ENCODE assay signal across 26 cellular contexts in genomic region chr9:123420560-123421210, GRCh38.
A peak's percentile ranks its signal among the peaks of the same experiment; 100 is the strongest.
DNase-seq lines count a peak whose midpoint lies in the region; ATAC-seq and TF ChIP-seq lines count a peak whose summit lies in the region.
"Had no signal": no experiment of that assay in that cellular context is flagged by ENCODE, and none has a peak within 500 bp of the region (broad histone marks: within the 10 kb centered on the region; RNA-seq: fewer than 3 reads in every experiment).

No MANE protein-coding gene starts in this region.

- H3K27ac Mint-ChIP-seq in endodermal cell: no peak overlapping the region
- no peak overlapping the region for H3K27ac Mint-ChIP-seq in CD4-positive, alpha-beta T cell
- H3K27ac Mint-ChIP-seq: activated CD8-positive, alpha-beta T cell treated with anti-CD3 and anti-CD28 coated beads for 36 hours; activated T-helper 2 cell treated with anti-CD3 and anti-CD28 coated beads, Interferon-gamma antibody, Interleukin-2, Interleukin-4, amounts not matched to agents 10 μg/mL and 5 μg/mL and 100 μg/mL, durations not matched to agents 14 hours and 24 hours and 36 hours; effector memory CD8-positive, alpha-beta T cell; progenitor cell of endocrine pancreas had no signal

- H3K4me3 Mint-ChIP-seq in endodermal cell: no peak overlapping the region
- H3K4me3 Mint-ChIP-seq in CD4-positive, alpha-beta T cell: no peak overlapping the region
- H3K4me3 Mint-ChIP-seq: activated CD8-positive, alpha-beta T cell treated with anti-CD3 and anti-CD28 coated beads for 36 hours; effector memory CD8-positive, alpha-beta T cell had no signal

- peak overlapping the region; percentile 66 for H3K27ac ChIP-seq in endodermal cell (ENCODE audit: low read depth, low read length)
- H3K27ac ChIP-seq in CD4-positive, alpha-beta T cell (ENCODE audit: low read depth, low read length): no peak overlapping the region
- H3K27ac ChIP-seq: ascending aorta, C4-2B, left ventricle myocardium inferior, right lobe of liver, transverse colon had no signal

- TF ChIP-seq CTCF in endodermal cell (conservative IDR thresholded peaks at IDR 0.05) (no peak), GM13977 (IDR thresholded peaks at IDR 0.05; ENCODE audit: extremely low read depth, insufficient read depth, missing control alignments) (no peak)
- TF ChIP-seq CTCF in CD4-positive, alpha-beta T cell (IDR thresholded peaks at IDR 0.05): no peak

- DNase-seq in DMS79 treated with DMSO at 0.1 percent for 48 hours (lab: John Stamatoyannopoulos, UW) (peak; percentile 79), Kasumi-1 (lab: John Stamatoyannopoulos, UW) (peak; percentile 14 to 16), endodermal cell (peak; percentile 42), sciatic nerve (ENCODE audit: low spot score) (peak; percentile 33), GM13977 (ENCODE audit: low spot score) (no peak)
- no peak for DNase-seq in CD4-positive, alpha-beta T cell
- DNase-seq: activated CD4-positive, alpha-beta T cell treated with anti-CD3 and anti-CD28 coated beads for 1 hour; activated CD8-positive, alpha-beta T cell treated with anti-CD3 and anti-CD28 coated beads for 36 hours; central memory CD4-positive, alpha-beta T cell; effector memory CD8-positive, alpha-beta T cell; erythroblast; left ventricle myocardium inferior; NCI-H1105; NCI-H1930; NCI-H774; SIG-M5; stimulated activated CD4-positive, alpha-beta T cell treated with anti-CD3 and anti-CD28 coated beads, Interleukin-4, amount 100 ng/mL, for 24 hours; SW 1271; transverse colon had no signal

- no peaks in the 10 kb centered on the region for H3K27me3 ChIP-seq in endodermal cell (ENCODE audit: control insufficient read depth, insufficient read depth, low read length, poor library complexity, severe bottlenecking)
- H3K27me3 ChIP-seq in CD4-positive, alpha-beta T cell (ENCODE audit: control insufficient read depth, insufficient read depth, low read length): no peaks in the 10 kb centered on the region
- H3K27me3 ChIP-seq: ascending aorta, right lobe of liver, transverse colon had no signal

- H3K36me3 Mint-ChIP-seq in endodermal cell (ENCODE audit: low read depth): peaks cover 12% of the 10 kb centered on the region
- H3K36me3 Mint-ChIP-seq in CD4-positive, alpha-beta T cell (ENCODE audit: low read depth): peaks cover 30% of the 10 kb centered on the region
- H3K36me3 Mint-ChIP-seq: activated naive CD4-positive, alpha-beta T cell treated with anti-CD3 and anti-CD28 coated beads, Interleukin-2, amount 50 U/mL, for 72 hours had no signal

- no peak overlapping the region for H3K9ac ChIP-seq in endodermal cell (ENCODE audit: extremely low read depth, low read length, poor library complexity, severe bottlenecking)

- peaks cover 4% of the 10 kb centered on the region for H3K36me3 ChIP-seq in endodermal cell (ENCODE audit: control insufficient read depth, insufficient read depth, low read length)
- H3K36me3 ChIP-seq: transverse colon had no signal

- H3K4me3 ChIP-seq in endodermal cell (ENCODE audit: low read length): no peak overlapping the region
- H3K4me3 ChIP-seq: ascending aorta, left ventricle myocardium inferior, right lobe of liver, transverse colon had no signal

- intact Hi-C loops in sciatic nerve (cut with DNase I): no loop called here
- intact Hi-C loops in CD4-positive, alpha-beta T cell (cut with DNase I, micrococcal nuclease): no loop called here

- H3K9me3 ChIP-seq in endodermal cell (ENCODE audit: control insufficient read depth, low read length): no peaks in the 10 kb centered on the region
- no peaks in the 10 kb centered on the region for H3K9me3 ChIP-seq in CD4-positive, alpha-beta T cell (ENCODE audit: control insufficient read depth, low read length)
- H3K9me3 ChIP-seq: ascending aorta, left ventricle myocardium inferior, right lobe of liver, transverse colon had no signal

- H3K9me3 Mint-ChIP-seq in endodermal cell: no peaks in the 10 kb centered on the region
- H3K9me3 Mint-ChIP-seq in CD4-positive, alpha-beta T cell: no peaks in the 10 kb centered on the region
- H3K9me3 Mint-ChIP-seq: activated CD8-positive, alpha-beta T cell treated with anti-CD3 and anti-CD28 coated beads for 36 hours; activated naive CD4-positive, alpha-beta T cell treated with anti-CD3 and anti-CD28 coated beads, Interleukin-2, amount 50 U/mL, for 72 hours; activated T-helper 2 cell treated with anti-CD3 and anti-CD28 coated beads, Interferon-gamma antibody, Interleukin-2, Interleukin-4, amounts not matched to agents 10 μg/mL and 5 μg/mL and 100 μg/mL, durations not matched to agents 14 hours and 24 hours and 36 hours; effector memory CD8-positive, alpha-beta T cell had no signal

- WGBS in endodermal cell (ENCODE audit: insufficient coverage in 1 of 2, insufficient read length in 1 of 2), 2 experiments: 78 to 88% methylated on average over 6 to 21 of the region's 21 CpGs

- H3K27me3 Mint-ChIP-seq in endodermal cell (ENCODE audit: insufficient read depth): peaks cover 3% of the 10 kb centered on the region
- no peaks in the 10 kb centered on the region for H3K27me3 Mint-ChIP-seq in CD4-positive, alpha-beta T cell
- H3K27me3 Mint-ChIP-seq: activated CD8-positive, alpha-beta T cell treated with anti-CD3 and anti-CD28 coated beads for 36 hours; effector memory CD8-positive, alpha-beta T cell had no signal

- ATAC-seq in sciatic nerve (no peak), esophagus mucosa (no peak)
- no peak for ATAC-seq in CD4-positive, alpha-beta T cell (ENCODE audit: poor library complexity)
- ATAC-seq: activated CD8-positive, alpha-beta T cell treated with anti-CD3 and anti-CD28 coated beads for 36 hours; activated naive CD4-positive, alpha-beta T cell treated with anti-CD3 and anti-CD28 coated beads, Interleukin-2, amount 50 U/mL, for 72 hours; effector memory CD8-positive, alpha-beta T cell; right lobe of liver had no signal

- POLR2A ChIA-PET in CD4-positive, alpha-beta T cell (lab: Charles Lee): no interaction called here

- CTCF ChIA-PET in CD4-positive, alpha-beta T cell (lab: Charles Lee): no interaction called here

- H3K4me1 ChIP-seq in endodermal cell (ENCODE audit: control insufficient read depth, insufficient read depth, low read length): no peaks in the 10 kb centered on the region
- H3K4me1 ChIP-seq: ascending aorta, left ventricle myocardium inferior, right lobe of liver, transverse colon had no signal

- peaks cover 13% of the 10 kb centered on the region for H3K4me1 Mint-ChIP-seq in endodermal cell
- no peaks in the 10 kb centered on the region for H3K4me1 Mint-ChIP-seq in CD4-positive, alpha-beta T cell (ENCODE audit: low read depth)

- in situ Hi-C loops in GM13977 (cut with MboI; ENCODE audit: low pct_unique_long_range_greater_than_20kb, low sequenced_read_pairs, unreplicated experiment): no loop called here

Comparison
In these comparisons a context has a peak if more than half of its experiments do, and no peak if none do; other contexts are left out.
1. DNase-seq: peak in DMS79 treated with DMSO at 0.1 percent for 48 hours (single experiment), Kasumi-1 (2 of 2), endodermal cell (single experiment) and sciatic nerve (single experiment); none in CD4-positive, alpha-beta T cell (0 of 10) and GM13977 (single experiment).